Comparison of ENCODE assay signal across 9 cellular contexts in genomic region chr10:68954904-68955303, GRCh38. TPM values are rescaled to one million over a fixed set of nuclear protein-coding genes. Genes with fewer than 3 reads are reported as not detected.
DNase-seq lines count a peak whose midpoint lies in the region; ATAC-seq and TF ChIP-seq lines count a peak whose summit lies in the region.
"Had no signal": no experiment of that assay in that cellular context is flagged by ENCODE, and none has a peak within 500 bp of the region (broad histone marks: within the 10 kb centered on the region; RNA-seq: fewer than 3 reads in every experiment).

No MANE protein-coding gene starts in this region.

- no peaks in the 10 kb centered on the region for H3K27me3 Mint-ChIP-seq in activated T-cell treated with anti-CD3 and anti-CD28 coated beads, Interleukin-2, amount 50 U/mL, for 24 hours
- H3K27me3 Mint-ChIP-seq in endodermal cell (ENCODE audit: insufficient read depth): no peaks in the 10 kb centered on the region

- TF ChIP-seq CTCF in OCI-LY7 (conservative IDR thresholded peaks at IDR 0.05; ENCODE audit: low read length) (no peak), endodermal cell (conservative IDR thresholded peaks at IDR 0.05) (no peak), sigmoid colon (IDR thresholded peaks at IDR 0.05) (no peak)

- H3K4me3 Mint-ChIP-seq in activated T-cell treated with anti-CD3 and anti-CD28 coated beads, Interleukin-2, amount 50 U/mL, for 24 hours: peak overlapping the region; percentile 98
- peak overlapping the region; percentile 96 for H3K4me3 Mint-ChIP-seq in endodermal cell

- no peak for TF ChIP-seq POLR2A in sigmoid colon (IDR thresholded peaks at IDR 0.05)

- peak overlapping the region; percentile 85 for H3K4me2 ChIP-seq in OCI-LY7 (ENCODE audit: low read length)

- H3K27me3 ChIP-seq in endodermal cell (ENCODE audit: control insufficient read depth, insufficient read depth, low read length, poor library complexity, severe bottlenecking) (no peaks in the 10 kb centered on the region), sigmoid colon (no peaks in the 10 kb centered on the region)
- H3K27me3 ChIP-seq: neutrophil had no signal

- H3K27ac ChIP-seq in OCI-LY7 (ENCODE audit: low read depth, low read length, poor library complexity, severe bottlenecking) (peak overlapping the region; percentile 86), endodermal cell (ENCODE audit: low read depth, low read length) (no peak overlapping the region), sigmoid colon (peak overlapping the region in 1 of 4 donors; percentile 96)

- H3K9me3 Mint-ChIP-seq in activated T-cell treated with anti-CD3 and anti-CD28 coated beads, Interleukin-2, amount 50 U/mL, for 24 hours: no peaks in the 10 kb centered on the region
- no peaks in the 10 kb centered on the region for H3K9me3 Mint-ChIP-seq in endodermal cell

- peak overlapping the region; percentile 89 for H3K4me3 ChIP-seq in OCI-LY7 (ENCODE audit: low read depth, low read length, poor library complexity, severe bottlenecking)
- peak overlapping the region; percentile 91 for H3K4me3 ChIP-seq in endodermal cell (ENCODE audit: low read length)
- peak overlapping the region in 3 of 4 donors; percentile 62 to 96 (median 79) for H3K4me3 ChIP-seq in sigmoid colon

- H3K36me3 Mint-ChIP-seq in activated T-cell treated with anti-CD3 and anti-CD28 coated beads, Interleukin-2, amount 50 U/mL, for 24 hours (ENCODE audit: low read depth): peaks cover 65% of the 10 kb centered on the region
- H3K36me3 Mint-ChIP-seq in endodermal cell (ENCODE audit: low read depth): peaks cover 23% of the 10 kb centered on the region

- H4K20me1 ChIP-seq in OCI-LY7 (ENCODE audit: insufficient read depth, low read length): peaks cover 23% of the 10 kb centered on the region

- TF ChIP-seq EP300 in sigmoid colon (IDR thresholded peaks at IDR 0.05): no peak

- BruUV-seq in OCI-LY7 (replicated peaks; lab: Mats Ljungman, UMichigan): no TSS peak

- CTCF ChIA-PET in OCI-LY7 (lab: Charles Lee; ENCODE audit: unreplicated experiment): no interaction called here

- DNase-seq in activated T-cell treated with anti-CD3 and anti-CD28 coated beads, Interleukin-2, amount 50 U/mL, for 24 hours: no peak
- DNase-seq in activated T-cell treated with anti-CD3 and anti-CD28 coated beads for 4 hours (no peak), OCI-LY7 (ENCODE audit: low spot score) (peak; percentile 7), endodermal cell (no peak), sigmoid colon (no peak)

- peak overlapping the region; percentile 85 for H3K27ac Mint-ChIP-seq in activated T-cell treated with anti-CD3 and anti-CD28 coated beads, Interleukin-2, amount 50 U/mL, for 24 hours
- no peak overlapping the region for H3K27ac Mint-ChIP-seq in endodermal cell

- H3K4me1 ChIP-seq in OCI-LY7 (ENCODE audit: insufficient read depth, low read length, poor library complexity, severe bottlenecking) (peaks cover 32% of the 10 kb centered on the region), endodermal cell (ENCODE audit: control insufficient read depth, insufficient read depth, low read length) (no peaks in the 10 kb centered on the region), sigmoid colon (peaks cover 0 to 33% (median 22%) of the 10 kb centered on the region in 4 donors)

- H3K4me1 Mint-ChIP-seq in activated T-cell treated with anti-CD3 and anti-CD28 coated beads, Interleukin-2, amount 50 U/mL, for 24 hours (ENCODE audit: low read depth): peaks cover 35% of the 10 kb centered on the region
- peaks cover 6% of the 10 kb centered on the region for H3K4me1 Mint-ChIP-seq in endodermal cell

- ATAC-seq in HG03342 (IDR thresholded peaks at IDR 0.05; ENCODE audit: unreplicated experiment) (no peak), GM18868 (IDR thresholded peaks at IDR 0.05; ENCODE audit: unreplicated experiment) (no peak), GM21367 (IDR thresholded peaks at IDR 0.05; ENCODE audit: unreplicated experiment) (no peak)

- H3K79me2 ChIP-seq in OCI-LY7 (ENCODE audit: insufficient read depth, low read depth, low read length): peaks cover 50% of the 10 kb centered on the region

- H3K9me3 ChIP-seq in OCI-LY7 (ENCODE audit: low read length) (no peaks in the 10 kb centered on the region), endodermal cell (ENCODE audit: control insufficient read depth, low read length) (no peaks in the 10 kb centered on the region), sigmoid colon (no peaks in the 10 kb centered on the region)
- H3K9me3 ChIP-seq: neutrophil had no signal

- 89 to 92% methylated on average over 10 to 12 of the region's 12 CpGs for WGBS in endodermal cell (ENCODE audit: insufficient coverage in 1 of 2, insufficient read length in 1 of 2), 2 experiments
- 92 to 94% methylated on average over 12 of the region's 12 CpGs for WGBS in sigmoid colon, 2 donors

- peak overlapping the region; percentile 94 for H3K9ac ChIP-seq in endodermal cell (ENCODE audit: extremely low read depth, low read length, poor library complexity, severe bottlenecking)

- H3K36me3 ChIP-seq in OCI-LY7 (ENCODE audit: insufficient read depth, low read length) (peaks cover 64% of the 10 kb centered on the region), endodermal cell (ENCODE audit: control insufficient read depth, insufficient read depth, low read length) (peaks cover 12% of the 10 kb centered on the region), sigmoid colon (peaks cover 0 to 13% (median 1%) of the 10 kb centered on the region in 4 donors)

- POLR2A ChIA-PET in OCI-LY7 (lab: Charles Lee): interaction anchor here (0.6 to 1.8 kb wide), 5 partner anchors 8 to 113 kb away, joined by 4 to 6 read pairs (median 5); no protein-coding TSS in a partner anchor

- no peaks in the 10 kb centered on the region for H3K9me2 ChIP-seq in OCI-LY7 (ENCODE audit: insufficient read depth, low read length)

- intact Hi-C loops in OCI-LY7 (cut with micrococcal nuclease; ENCODE audit: unreplicated experiment): no loop called here
- intact Hi-C loops in sigmoid colon (cut with DNase I): no loop called here

- no peak overlapping the region for H2AFZ ChIP-seq in OCI-LY7 (ENCODE audit: low read length)

RNA-seq across cellular contexts. Expression of gene DDX21, which starts 1.1 kb away (rescaled TPM):
- 107 and 133 TPM in 2 replicates for total RNA-seq in OCI-LY7 (2014; rRNA removed; shearing (Covaris generic))
- total RNA-seq in OCI-LY7 (2022) (135 and 159 TPM in 2 replicates), endodermal cell (10 to 100 TPM; 64.7 to 78.7 TPM), sigmoid colon (10 to 100 TPM; 24.6 to 64.9 (median 29.5) TPM)
- 55.3 TPM for polyA plus RNA-seq in endodermal cell (2013, experiment 1 of 2)
- polyA plus RNA-seq in endodermal cell (2013, experiment 2 of 2): 47.0 TPM
- polyA plus RNA-seq in sigmoid colon: 10 to 100 TPM; 16.8 to 37.1 (median 16.9) TPM

RNA-seq across cellular contexts. Expression of gene KIFBP, which starts 33.7 kb away (rescaled TPM):
- total RNA-seq in OCI-LY7 (2014; rRNA removed; shearing (Covaris generic)): 11.9 and 12.6 TPM in 2 replicates
- total RNA-seq in OCI-LY7 (2022) (5.4 and 6.6 TPM in 2 replicates), endodermal cell (10 to 100 TPM; 36.4 to 36.8 TPM), sigmoid colon (10 to 100 TPM; 21.0 to 34.6 (median 23.8) TPM)
- 31.8 TPM for polyA plus RNA-seq in endodermal cell (2013, experiment 1 of 2)
- 34.2 TPM for polyA plus RNA-seq in endodermal cell (2013, experiment 2 of 2)
- polyA plus RNA-seq in sigmoid colon: 10 to 100 TPM; 12.2 to 16.6 (median 13.8) TPM

RNA-seq across cellular contexts. Expression of gene DDX50, which starts 53.8 kb away (rescaled TPM):
- total RNA-seq in OCI-LY7 (2014; rRNA removed; shearing (Covaris generic)): 29.0 and 31.1 TPM in 2 replicates
- 49.1 and 51.3 TPM in 2 replicates for total RNA-seq in OCI-LY7 (2022)
- 10 to 100 TPM; 38.0 to 46.5 TPM for total RNA-seq in endodermal cell
- polyA plus RNA-seq in endodermal cell (2013, experiment 1 of 2): 56.3 TPM
- polyA plus RNA-seq in endodermal cell (2013, experiment 2 of 2): 57.0 TPM
- total RNA-seq in sigmoid colon: 10 to 100 TPM; 39.1 to 64.3 (median 51.6) TPM
- polyA plus RNA-seq in sigmoid colon: 10 to 100 TPM; 13.6 to 23.4 (median 21.0) TPM
